Comparison of ENCODE assay signal across 14 cellular contexts in genomic region chr14:88516742-88517418, GRCh38. TPM values are rescaled to one million over a fixed set of nuclear protein-coding genes. Genes with fewer than 3 reads are reported as not detected.
A peak's percentile ranks its signal among the peaks of the same experiment; 100 is the strongest.
DNase-seq lines count a peak whose midpoint lies in the region; ATAC-seq and TF ChIP-seq lines count a peak whose summit lies in the region.
"Had no signal": no experiment of that assay in that cellular context is flagged by ENCODE, and none has a peak within 500 bp of the region (broad histone marks: within the 10 kb centered on the region; RNA-seq: fewer than 3 reads in every experiment).

No MANE protein-coding gene starts in this region.

- no peaks in the 10 kb centered on the region for H3K79me2 ChIP-seq in Loucy (ENCODE audit: insufficient read depth, low read length)

- H3K36me3 Mint-ChIP-seq in osteocyte (ENCODE audit: unreplicated experiment), result peaks cover 19% of the 10 kb centered on the region

- DNase-seq in fibroblast of villous mesenchyme (ENCODE audit: low read depth) (peak; percentile 11), osteocyte (ENCODE audit: extremely low spot score, unreplicated experiment) (no peak), NCI-H1436 treated with DMSO at 0.1 percent for 48 hours (lab: John Stamatoyannopoulos, UW) (no peak), NCI-H1694 (lab: John Stamatoyannopoulos, UW) (no peak), caudate nucleus (lab: John Stamatoyannopoulos, UW) (no peak)
- DNase-seq: activated CD4-positive, alpha-beta T cell treated with anti-CD3 and anti-CD28 coated beads, Interleukin-2, amount 50 U/mL, for 48 hours; stimulated activated naive CD4-positive, alpha-beta T cell had no signal

- no peaks in the 10 kb centered on the region for H4K20me1 ChIP-seq in Loucy (ENCODE audit: insufficient read depth, low read length, poor library complexity, severe bottlenecking)

- H3K27me3 Mint-ChIP-seq in osteocyte (ENCODE audit: unreplicated experiment), result no peaks in the 10 kb centered on the region

- H3K9me3 Mint-ChIP-seq in osteocyte (ENCODE audit: unreplicated experiment), result no peaks in the 10 kb centered on the region
- H3K9me3 Mint-ChIP-seq: activated T-helper 2 cell treated with anti-CD3 and anti-CD28 coated beads, Interferon-gamma antibody, Interleukin-2, Interleukin-4, amounts not matched to agents 10 μg/mL and 5 μg/mL and 100 μg/mL, durations not matched to agents 14 hours and 24 hours and 36 hours had no signal

- no peak for TF ChIP-seq CTCF in Loucy (conservative IDR thresholded peaks at IDR 0.05; ENCODE audit: low read length)
- TF ChIP-seq CTCF in fibroblast of villous mesenchyme (IDR thresholded peaks at IDR 0.05; ENCODE audit: insufficient read depth, low read depth, low read length), result no peak
- TF ChIP-seq CTCF in osteocyte (IDR thresholded peaks at IDR 0.05), result no peak

- H3K9me3 ChIP-seq in Loucy (ENCODE audit: insufficient read depth, low read depth, low read length), result no peaks in the 10 kb centered on the region
- H3K9me3 ChIP-seq: ascending aorta, vagina had no signal

- no peak overlapping the region for H3K9ac ChIP-seq in Loucy (ENCODE audit: low read depth, low read length, poor library complexity, severe bottlenecking)

- H3K4me3 Mint-ChIP-seq in osteocyte (ENCODE audit: unreplicated experiment), result no peak overlapping the region

- H3K27ac ChIP-seq in caudate nucleus (ENCODE audit: low read depth, low read length), result no peak overlapping the region
- H3K27ac ChIP-seq: ascending aorta, SK-N-MC, skin epidermis, vagina had no signal

- ATAC-seq in GM18520 (IDR thresholded peaks at IDR 0.05; ENCODE audit: unreplicated experiment), result peak; percentile 49

- no peaks in the 10 kb centered on the region for H3K36me3 ChIP-seq in Loucy (ENCODE audit: insufficient read depth, low read length)

- no peaks in the 10 kb centered on the region for H3K4me1 ChIP-seq in Loucy (ENCODE audit: insufficient read depth, low read length, poor library complexity, severe bottlenecking)
- H3K4me1 ChIP-seq: vagina had no signal

- peak overlapping the region; percentile 59 for H2AFZ ChIP-seq in Loucy (ENCODE audit: low read length)

- H3K4me3 ChIP-seq in Loucy (ENCODE audit: low read length, poor library complexity, severe bottlenecking), result no peak overlapping the region
- H3K4me3 ChIP-seq in fibroblast of villous mesenchyme (ENCODE audit: low read depth, low read length), result peak overlapping the region; percentile 6
- H3K4me3 ChIP-seq: ascending aorta, SK-N-MC, skin epidermis, vagina had no signal

- H3K27me3 ChIP-seq in Loucy (ENCODE audit: insufficient read depth, low read length, poor library complexity, severe bottlenecking), result no peaks in the 10 kb centered on the region
- H3K27me3 ChIP-seq: ascending aorta, vagina had no signal

- H3K4me2 ChIP-seq in Loucy (ENCODE audit: low read depth, low read length, poor library complexity, severe bottlenecking), result peak overlapping the region; percentile 31

- no peaks in the 10 kb centered on the region for H3K9me2 ChIP-seq in Loucy (replicated peaks; ENCODE audit: low read depth, low read length)

- peak overlapping the region; percentile 13 for H3K27ac Mint-ChIP-seq in osteocyte (ENCODE audit: unreplicated experiment)
- H3K27ac Mint-ChIP-seq: activated T-helper 2 cell treated with anti-CD3 and anti-CD28 coated beads, Interferon-gamma antibody, Interleukin-2, Interleukin-4, amounts not matched to agents 10 μg/mL and 5 μg/mL and 100 μg/mL, durations not matched to agents 14 hours and 24 hours and 36 hours had no signal

- no peaks in the 10 kb centered on the region for H3F3A ChIP-seq in Loucy (ENCODE audit: low read depth)

- peaks cover 15% of the 10 kb centered on the region for H3K4me1 Mint-ChIP-seq in osteocyte (ENCODE audit: unreplicated experiment)

RNA-seq across cellular contexts. Expression of gene PTPN21, which starts 37.9 kb away (rescaled TPM):
- total RNA-seq in fibroblast of villous mesenchyme, result 14.2 TPM in 2 replicates
- total RNA-seq in osteocyte, result 30.0 and 33.8 TPM in 2 replicates

RNA-seq across cellular contexts. Expression of gene ZC3H14, which starts 46.0 kb away (rescaled TPM):
- total RNA-seq in fibroblast of villous mesenchyme (83.1 and 85.5 TPM in 2 replicates), osteocyte (63.1 and 68.6 TPM in 2 replicates)
